10 cellular contexts compared by ENCODE assay signal in genomic region chr22:24474221-24474620, GRCh38. TPM values are rescaled to one million over a fixed set of nuclear protein-coding genes. Genes with fewer than 3 reads are reported as not detected.
DNase-seq lines count a peak whose midpoint lies in the region; ATAC-seq and TF ChIP-seq lines count a peak whose summit lies in the region.
"Had no signal": no experiment of that assay in that cellular context is flagged by ENCODE, and none has a peak within 500 bp of the region (broad histone marks: within the 10 kb centered on the region; RNA-seq: fewer than 3 reads in every experiment).

No MANE protein-coding gene starts in this region.

- TF ChIP-seq CTCF in gastroesophageal sphincter (IDR thresholded peaks at IDR 0.05) (no peak), tibial artery (IDR thresholded peaks at IDR 0.05) (no peak)

- peak; percentile 48 for DNase-seq in H4 (ENCODE audit: low spot score)
- peak; percentile 23 for DNase-seq in T1000 (lab: John Stamatoyannopoulos, UW)
- peak; percentile 67 for DNase-seq in smooth muscle cell of the brain vasculature (ENCODE audit: low read depth, low spot score)
- no peak for DNase-seq in cerebellar nuclear complex (lab: John Stamatoyannopoulos, UW)
- no peak for DNase-seq in tibial artery
- DNase-seq in NCI-H345 (lab: John Stamatoyannopoulos, UW): no peak
- no peak for DNase-seq in activated gamma-delta T cell treated with Interleukin-2 at 50 U/mL for 16 hours
- DNase-seq: mucosa of descending colon, NCI-H510A had no signal

- intact Hi-C loops in tibial artery (cut with DNase I; ENCODE audit: low total_unique reads): no loop called here

- peaks cover 0 to 17% (median 0%) of the 10 kb centered on the region in 3 donors for H3K4me1 ChIP-seq in gastroesophageal sphincter
- peaks cover 0 to 44% (median 20%) of the 10 kb centered on the region in 4 donors for H3K4me1 ChIP-seq in tibial artery

- H3K27ac ChIP-seq in gastroesophageal sphincter (peak overlapping the region in 2 of 4 donors; percentile 67 to 68), tibial artery (peak overlapping the region in 1 of 2 donors; percentile 43)

- H3K27me3 ChIP-seq in gastroesophageal sphincter (no peaks in the 10 kb centered on the region), tibial artery (no peaks in the 10 kb centered on the region)

- 37 to 44% methylated on average over 2 to 3 of the region's 3 CpGs for WGBS in gastroesophageal sphincter (ENCODE audit: low coverage in 1 of 2), 2 donors

- no peaks in the 10 kb centered on the region for H3K9me3 ChIP-seq in gastroesophageal sphincter
- H3K9me3 ChIP-seq in tibial artery: no peaks in the 10 kb centered on the region
- H3K9me3 ChIP-seq: mucosa of descending colon had no signal

- TF ChIP-seq POLR2A in gastroesophageal sphincter (IDR thresholded peaks at IDR 0.05): no peak

- ATAC-seq in gastroesophageal sphincter: peak; percentile 51
- ATAC-seq: mucosa of descending colon had no signal

- no peak for TF ChIP-seq EP300 in gastroesophageal sphincter (IDR thresholded peaks at IDR 0.05)

- H3K36me3 ChIP-seq in gastroesophageal sphincter (no peaks in the 10 kb centered on the region), tibial artery (no peaks in the 10 kb centered on the region)

- H3K4me3 ChIP-seq in gastroesophageal sphincter (no peak overlapping the region), tibial artery (no peak overlapping the region)
- H3K4me3 ChIP-seq: mucosa of descending colon had no signal

RNA-seq across cellular contexts. Expression of gene UPB1, which starts 20.9 kb away (rescaled TPM):
- total RNA-seq in H4 (2014; rRNA removed; shearing (Covaris generic)): not detected in 2 replicates
- under 1 TPM in 3 of 4 donors, not detected in 1; 0.13 to 0.93 (median 0.50) TPM for total RNA-seq in gastroesophageal sphincter

RNA-seq across cellular contexts. Expression of gene ADORA2A, which starts 46.8 kb away (rescaled TPM):
- total RNA-seq in H4 (2014; rRNA removed; shearing (Covaris generic)): 1.0 TPM in 1 of 2 replicates, not detected in the other
- total RNA-seq in gastroesophageal sphincter: 1 to 10 TPM; 1.9 to 5.7 (median 3.3) TPM

Comparison
In these comparisons a context has a peak if more than half of its experiments do, and no peak if none do; other contexts are left out.
1. DNase-seq: peak in H4 (single experiment), T1000 (single experiment) and smooth muscle cell of the brain vasculature (single experiment); none in cerebellar nuclear complex (0 of 2), tibial artery (0 of 2), NCI-H345 (single experiment) and activated gamma-delta T cell treated with Interleukin-2 at 50 U/mL for 16 hours (single experiment).